Comparison of ENCODE assay signal across 14 cellular contexts in genomic region chr4:42596918-42597317, GRCh38. TPM values are rescaled to one million over a fixed set of nuclear protein-coding genes. Genes with fewer than 3 reads are reported as not detected.
DNase-seq lines count a peak whose midpoint lies in the region; ATAC-seq and TF ChIP-seq lines count a peak whose summit lies in the region.
"Had no signal": no experiment of that assay in that cellular context is flagged by ENCODE, and none has a peak within 500 bp of the region (broad histone marks: within the 10 kb centered on the region; RNA-seq: fewer than 3 reads in every experiment).

No MANE protein-coding gene starts in this region.

- H3K4me1 ChIP-seq in stomach (peaks cover 0 to 4% (median 0%) of the 10 kb centered on the region in 4 donors), esophagus squamous epithelium (no peaks in the 10 kb centered on the region)

- H3K4me3 Mint-ChIP-seq in stimulated activated memory B cell treated with anti-CD40 and anti-IgM and Interleukin-4, amounts not matched to agents 10 μg/mL and 1 μg/mL and 100 μg/mL, for 72 hours = no peak overlapping the region
- H3K4me3 Mint-ChIP-seq: activated CD4-positive, alpha-beta memory T cell treated with anti-CD3 and anti-CD28 coated beads for 36 hours; activated naive CD4-positive, alpha-beta T cell treated with anti-CD3 and anti-CD28 coated beads, Interleukin-2, amount 10 ng/mL, durations not matched to agents 7 days and 5 days had no signal

- H3K4me3 ChIP-seq in stomach (no peak overlapping the region), esophagus squamous epithelium (no peak overlapping the region)

- H3K27ac ChIP-seq in stomach = no peak overlapping the region
- H3K27ac ChIP-seq in esophagus squamous epithelium = no peak overlapping the region
- H3K27ac ChIP-seq: HL-60 had no signal

- H3K27me3 Mint-ChIP-seq in stimulated activated memory B cell treated with anti-CD40 and anti-IgM and Interleukin-4, amounts not matched to agents 10 μg/mL and 1 μg/mL and 100 μg/mL, for 72 hours = no peaks in the 10 kb centered on the region
- H3K27me3 Mint-ChIP-seq: activated CD4-positive, alpha-beta memory T cell treated with anti-CD3 and anti-CD28 coated beads for 36 hours; activated naive CD4-positive, alpha-beta T cell treated with anti-CD3 and anti-CD28 coated beads, Interleukin-2, amount 10 ng/mL, durations not matched to agents 7 days and 5 days had no signal

- DNase-seq in NCI-H187 treated with DMSO at 0.1 percent for 48 hours (lab: John Stamatoyannopoulos, UW) (peak; percentile 44), stomach (no peak), esophagus squamous epithelium (lab: John Stamatoyannopoulos, UW) (no peak), T-helper 2 cell (no peak)
- DNase-seq: activated CD4-positive, alpha-beta memory T cell treated with anti-CD3 and anti-CD28 coated beads for 36 hours; activated naive CD4-positive, alpha-beta T cell treated with anti-CD3 and anti-CD28 coated beads, Interleukin-2, amount 10 ng/mL, durations not matched to agents 7 days and 5 days; central memory CD4-positive, alpha-beta T cell; DND-41; NK-92 treated with Interleukin-12 subunit alpha and Interleukin-12 subunit beta, amount 100 ng/mL, for 24 hours had no signal

- no peaks in the 10 kb centered on the region for H3K9me3 Mint-ChIP-seq in stimulated activated memory B cell treated with anti-CD40 and anti-IgM and Interleukin-4, amounts not matched to agents 10 μg/mL and 1 μg/mL and 100 μg/mL, for 72 hours
- H3K9me3 Mint-ChIP-seq: activated CD4-positive, alpha-beta memory T cell treated with anti-CD3 and anti-CD28 coated beads for 36 hours; activated naive CD4-positive, alpha-beta T cell treated with anti-CD3 and anti-CD28 coated beads, Interleukin-2, amount 10 ng/mL, durations not matched to agents 7 days and 5 days had no signal

- 32 to 70% (median 44%) methylated on average over 2 of the region's 2 CpGs for WGBS in stomach, 5 donors
- WGBS in esophagus squamous epithelium, 2 donors = 64 to 81% methylated on average over 2 of the region's 2 CpGs

- ATAC-seq in GM18861 (IDR thresholded peaks at IDR 0.05; ENCODE audit: unreplicated experiment) (peak; percentile 90), GM21529 (IDR thresholded peaks at IDR 0.05; ENCODE audit: unreplicated experiment) (peak; percentile 84), HG03103 (IDR thresholded peaks at IDR 0.05; ENCODE audit: low read depth, unreplicated experiment) (peak; percentile 55)
- ATAC-seq in stimulated activated memory B cell treated with anti-CD40 and anti-IgM and Interleukin-4, amounts not matched to agents 10 μg/mL and 1 μg/mL and 100 μg/mL, for 72 hours = no peak

- H3K9me3 ChIP-seq in stomach = no peaks in the 10 kb centered on the region
- H3K9me3 ChIP-seq in esophagus squamous epithelium = no peaks in the 10 kb centered on the region

- H3K27me3 ChIP-seq in stomach (no peaks in the 10 kb centered on the region), esophagus squamous epithelium (no peaks in the 10 kb centered on the region)

- TF ChIP-seq EP300 in stomach (IDR thresholded peaks at IDR 0.05) = no peak

- peaks cover 7% of the 10 kb centered on the region for H3K4me1 Mint-ChIP-seq in stimulated activated memory B cell treated with anti-CD40 and anti-IgM and Interleukin-4, amounts not matched to agents 10 μg/mL and 1 μg/mL and 100 μg/mL, for 72 hours
- H3K4me1 Mint-ChIP-seq: activated naive CD4-positive, alpha-beta T cell treated with anti-CD3 and anti-CD28 coated beads, Interleukin-2, amount 10 ng/mL, durations not matched to agents 7 days and 5 days had no signal

- H3K27ac Mint-ChIP-seq in stimulated activated memory B cell treated with anti-CD40 and anti-IgM and Interleukin-4, amounts not matched to agents 10 μg/mL and 1 μg/mL and 100 μg/mL, for 72 hours = no peak overlapping the region
- H3K27ac Mint-ChIP-seq: activated CD4-positive, alpha-beta memory T cell treated with anti-CD3 and anti-CD28 coated beads for 36 hours; activated naive CD4-positive, alpha-beta T cell treated with anti-CD3 and anti-CD28 coated beads, Interleukin-2, amount 10 ng/mL, durations not matched to agents 7 days and 5 days had no signal

- intact Hi-C loops in stomach (cut with DNase I; ENCODE audit: low total_unique reads) = no loop called here
- intact Hi-C loops in esophagus squamous epithelium (cut with DNase I) = no loop called here

- no peaks in the 10 kb centered on the region for H3K36me3 ChIP-seq in stomach
- H3K36me3 ChIP-seq in esophagus squamous epithelium = no peaks in the 10 kb centered on the region

- TF ChIP-seq CTCF in stomach (IDR thresholded peaks at IDR 0.05) (no peak), esophagus squamous epithelium (IDR thresholded peaks at IDR 0.05) (no peak)

- H3K36me3 Mint-ChIP-seq in stimulated activated memory B cell treated with anti-CD40 and anti-IgM and Interleukin-4, amounts not matched to agents 10 μg/mL and 1 μg/mL and 100 μg/mL, for 72 hours = no peaks in the 10 kb centered on the region
- H3K36me3 Mint-ChIP-seq: activated naive CD4-positive, alpha-beta T cell treated with anti-CD3 and anti-CD28 coated beads, Interleukin-2, amount 10 ng/mL, durations not matched to agents 7 days and 5 days had no signal

- TF ChIP-seq POLR2A in stomach (IDR thresholded peaks at IDR 0.05) = no peak
- no peak for TF ChIP-seq POLR2A in esophagus squamous epithelium (IDR thresholded peaks at IDR 0.05)

RNA-seq across cellular contexts. Expression of gene ATP8A1, which starts 60.0 kb away (rescaled TPM):
- total RNA-seq in stomach (100 to 1,000 TPM in 1 of 5 donors, 10 to 100 TPM in 4; 15.8 to 104 (median 54.0) TPM), esophagus squamous epithelium (10 to 100 TPM in 1 of 4 donors, 1 to 10 TPM in 3; 1.9 to 11.8 (median 3.3) TPM)
- polyA plus RNA-seq in stomach = 1 to 10 TPM; 2.6 to 5.1 (median 2.8) TPM
